In genomic region chr11:34053161-34053686, GRCh38 we compare ENCODE assay signal across 7 cellular contexts. TPM values are rescaled to one million over a fixed set of nuclear protein-coding genes. Genes with fewer than 3 reads are reported as not detected.
DNase-seq lines count a peak whose midpoint lies in the region; ATAC-seq, FAIRE-seq and TF ChIP-seq lines count a peak whose summit lies in the region.

No MANE protein-coding gene starts in this region.

- H3K27me3 ChIP-seq in right lobe of liver, result no peaks in the 10 kb centered on the region

- peaks cover 0 to 49% (median 20%) of the 10 kb centered on the region in 4 donors for H3K4me1 ChIP-seq in right lobe of liver

- ATAC-seq in HG03045 (IDR thresholded peaks at IDR 0.05; ENCODE audit: unreplicated experiment) (peak; percentile 35), right lobe of liver (peak; percentile 43 to 68 (median 54))

- intact Hi-C loops in right lobe of liver (cut with DNase I), result no loop called here

- H3K27ac ChIP-seq in right lobe of liver, result peak overlapping the region; percentile 89 to 100 (median 95)

- DNase-seq in GM18507 (ENCODE audit: extremely low spot score, insufficient read length, low read depth) (peak; percentile 48), NCI-H345 treated with DMSO at 0.1 percent for 48 hours (lab: John Stamatoyannopoulos, UW; ENCODE audit: unreplicated experiment) (peak; percentile 27), dermis blood vessel endothelial cell (peak; percentile 86), right lobe of liver (peak; percentile 77 to 87 (median 81))
- peak; percentile 56 to 74 for DNase-seq in activated CD4-positive, alpha-beta T cell treated with anti-CD3 and anti-CD28 coated beads, Interleukin-2, amount 50 U/mL, for 24 hours (ENCODE audit: low read depth in 1 of 2, low spot score in 1 of 2)
- DNase-seq in stimulated activated CD4-positive, alpha-beta T cell treated with anti-CD3 and anti-CD28 coated beads, Interleukin-4, amount 100 ng/mL, for 48 hours (ENCODE audit: low read depth in 2 of 2), result peak; percentile 60 to 78

- TF ChIP-seq CTCF in right lobe of liver (IDR thresholded peaks at IDR 0.05), result no peak

- WGBS in right lobe of liver (ENCODE audit: insufficient coverage, low coverage, low lambda C conversion rate, missing lambda C conversion rate), result 0% methylated on average over 24 of the region's 24 CpGs

- peaks cover 0 to 5% (median 0%) of the 10 kb centered on the region in 4 donors for H3K36me3 ChIP-seq in right lobe of liver

- peak overlapping the region; percentile 74 to 93 (median 81) for H3K4me3 ChIP-seq in right lobe of liver

- FAIRE-seq in GM18507 (lab: Jason Lieb, UNC), result peak; percentile 67

- no peak for TF ChIP-seq POLR2A in right lobe of liver (IDR thresholded peaks at IDR 0.05)

- H3K9me3 ChIP-seq in right lobe of liver, result no peaks in the 10 kb centered on the region

RNA-seq across cellular contexts. Expression of gene CAPRIN1, which starts 1.7 kb away (rescaled TPM):
- total RNA-seq in dermis blood vessel endothelial cell, result 171 and 319 TPM in 2 replicates
- total RNA-seq in right lobe of liver, result 10 to 100 TPM; 60.0 to 87.6 (median 71.2) TPM

RNA-seq across cellular contexts. Expression of gene NAT10, which starts 52.2 kb away (rescaled TPM):
- total RNA-seq in dermis blood vessel endothelial cell (12.1 and 28.1 TPM in 2 replicates), right lobe of liver (10 to 100 TPM; 11.9 to 22.9 (median 19.1) TPM)

Comparison
In these comparisons a context has a peak if more than half of its experiments do, and no peak if none do; other contexts are left out.
1. Peak in every context shown above with its lines: DNase-seq, ATAC-seq, H3K4me3 ChIP-seq and H3K27ac ChIP-seq.
2. DNase-seq: peak in every context shown above with its lines; median percentile 86 in dermis blood vessel endothelial cell; 81 in right lobe of liver; 69 in stimulated activated CD4-positive, alpha-beta T cell treated with anti-CD3 and anti-CD28 coated beads, Interleukin-4, amount 100 ng/mL, for 48 hours; 65 in activated CD4-positive, alpha-beta T cell treated with anti-CD3 and anti-CD28 coated beads, Interleukin-2, amount 50 U/mL, for 24 hours; 48 in GM18507; 27 in NCI-H345 treated with DMSO at 0.1 percent for 48 hours.